In genomic region chr2:3645745-3646389, GRCh38 we compare ENCODE assay signal across 23 cellular contexts. TPM values are rescaled to one million over a fixed set of nuclear protein-coding genes. Genes with fewer than 3 reads are reported as not detected.
"Had no signal": no experiment of that assay in that cellular context is flagged by ENCODE, and none has a peak within 500 bp of the region (broad histone marks: within the 10 kb centered on the region; RNA-seq: fewer than 3 reads in every experiment).

No MANE protein-coding gene starts in this region.

- DNase-seq: cortex of kidney; effector CD8-positive, alpha-beta T cell; foreskin melanocyte; hippocampal formation; kidney glomerular epithelial cell; mammary epithelial cell; naive thymus-derived CD4-positive, alpha-beta T cell; nucleus accumbens; stimulated activated CD4-positive, alpha-beta T cell treated with anti-CD3 and anti-CD28 coated beads, Interleukin-12 subunit alpha, Interleukin-12 subunit beta, amount 100 ng/mL, for 4 hours; stimulated activated naive CD4-positive, alpha-beta T cell; stomach; substantia nigra; transverse colon had no signal

- H3K27ac Mint-ChIP-seq: naive thymus-derived CD4-positive, alpha-beta T cell had no signal

- H3K27me3 Mint-ChIP-seq: naive thymus-derived CD4-positive, alpha-beta T cell had no signal

- H3K27ac ChIP-seq: dorsolateral prefrontal cortex, pancreas, psoas muscle, skin epidermis, stomach, thoracic aorta, transverse colon had no signal

- H3K9me3 Mint-ChIP-seq: naive thymus-derived CD4-positive, alpha-beta T cell; neural crest cell had no signal

- H3K36me3 Mint-ChIP-seq: naive thymus-derived CD4-positive, alpha-beta T cell had no signal

- H3K27me3 ChIP-seq: dorsolateral prefrontal cortex, pancreas, transverse colon had no signal

- H3K9me3 ChIP-seq: pancreas, psoas muscle, stomach, thoracic aorta, transverse colon had no signal

- H3K36me3 ChIP-seq: pancreas, stomach, thoracic aorta, transverse colon had no signal

- H3K4me3 ChIP-seq: dorsolateral prefrontal cortex, pancreas, psoas muscle, skin epidermis, stomach, thoracic aorta, transverse colon had no signal

- ATAC-seq: left lobe of liver; naive thymus-derived CD4-positive, alpha-beta T cell; pancreas; psoas muscle; sciatic nerve had no signal

- H3K4me1 ChIP-seq: psoas muscle had no signal

- H3K4me3 Mint-ChIP-seq: naive thymus-derived CD4-positive, alpha-beta T cell; neural crest cell had no signal

RNA-seq across cellular contexts. Expression of gene ALLC, which starts 12.1 kb away (rescaled TPM):
- total RNA-seq: mammary epithelial cell; mesenteric fat pad; mononuclear cell; naive thymus-derived CD4-positive, alpha-beta T cell; neural crest cell; pancreas; psoas muscle; stomach; transverse colon had no signal
- polyA plus RNA-seq: mammary epithelial cell; naive thymus-derived CD4-positive, alpha-beta T cell; psoas muscle; stomach had no signal

RNA-seq across cellular contexts. Expression of gene COLEC11, which starts 51.0 kb away (rescaled TPM):
- total RNA-seq: mammary epithelial cell, mononuclear cell, neural crest cell had no signal
- polyA plus RNA-seq: mammary epithelial cell had no signal

RNA-seq across cellular contexts. Expression of gene DCDC2C, which starts 57.5 kb away (rescaled TPM):
- total RNA-seq: left lobe of liver; mammary epithelial cell; mesenteric fat pad; mononuclear cell; naive thymus-derived CD4-positive, alpha-beta T cell; neural crest cell; pancreas; psoas muscle; stomach; transverse colon had no signal
- polyA plus RNA-seq: mammary epithelial cell; naive thymus-derived CD4-positive, alpha-beta T cell; pancreas; stomach had no signal
